ENCODE assay signal across 2 cellular contexts in the genomic region with DNA sequence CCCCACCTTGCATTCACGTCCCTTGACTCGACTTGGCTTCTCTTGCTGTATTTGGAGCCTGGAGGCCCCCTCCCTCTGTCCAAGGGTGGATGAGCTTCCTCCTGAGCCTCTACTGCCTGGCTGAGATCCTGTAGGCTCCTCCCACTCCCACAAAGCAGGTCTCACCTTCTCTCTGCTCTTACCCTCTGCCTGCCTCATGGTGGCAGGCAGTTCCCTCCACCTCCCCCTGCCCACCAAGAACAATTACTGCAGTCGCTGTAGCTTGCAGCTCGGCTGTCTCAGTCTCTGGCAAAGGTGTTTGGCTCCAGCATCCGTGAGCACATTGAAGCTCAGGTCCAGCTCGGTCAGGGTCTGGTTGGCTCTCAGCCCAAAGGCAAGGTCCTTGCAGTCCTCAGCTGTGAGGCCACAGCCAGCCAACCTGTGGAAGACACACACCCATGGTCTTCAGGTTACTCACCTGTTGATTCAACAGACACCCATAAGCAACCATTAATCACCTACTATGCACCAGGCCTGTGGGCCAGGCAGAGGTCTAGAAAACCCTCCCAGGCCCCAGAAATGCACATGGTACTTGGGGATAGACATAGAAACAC.
TF ChIP-seq lines count a peak whose summit lies in the region.

No MANE protein-coding gene starts in this region.

TF ChIP-seq in GM23338, 12 proteins besides CTCF, POLR2A, EP300 and RAD21 (continues in another document):
- TF ChIP-seq, protein P1, sequence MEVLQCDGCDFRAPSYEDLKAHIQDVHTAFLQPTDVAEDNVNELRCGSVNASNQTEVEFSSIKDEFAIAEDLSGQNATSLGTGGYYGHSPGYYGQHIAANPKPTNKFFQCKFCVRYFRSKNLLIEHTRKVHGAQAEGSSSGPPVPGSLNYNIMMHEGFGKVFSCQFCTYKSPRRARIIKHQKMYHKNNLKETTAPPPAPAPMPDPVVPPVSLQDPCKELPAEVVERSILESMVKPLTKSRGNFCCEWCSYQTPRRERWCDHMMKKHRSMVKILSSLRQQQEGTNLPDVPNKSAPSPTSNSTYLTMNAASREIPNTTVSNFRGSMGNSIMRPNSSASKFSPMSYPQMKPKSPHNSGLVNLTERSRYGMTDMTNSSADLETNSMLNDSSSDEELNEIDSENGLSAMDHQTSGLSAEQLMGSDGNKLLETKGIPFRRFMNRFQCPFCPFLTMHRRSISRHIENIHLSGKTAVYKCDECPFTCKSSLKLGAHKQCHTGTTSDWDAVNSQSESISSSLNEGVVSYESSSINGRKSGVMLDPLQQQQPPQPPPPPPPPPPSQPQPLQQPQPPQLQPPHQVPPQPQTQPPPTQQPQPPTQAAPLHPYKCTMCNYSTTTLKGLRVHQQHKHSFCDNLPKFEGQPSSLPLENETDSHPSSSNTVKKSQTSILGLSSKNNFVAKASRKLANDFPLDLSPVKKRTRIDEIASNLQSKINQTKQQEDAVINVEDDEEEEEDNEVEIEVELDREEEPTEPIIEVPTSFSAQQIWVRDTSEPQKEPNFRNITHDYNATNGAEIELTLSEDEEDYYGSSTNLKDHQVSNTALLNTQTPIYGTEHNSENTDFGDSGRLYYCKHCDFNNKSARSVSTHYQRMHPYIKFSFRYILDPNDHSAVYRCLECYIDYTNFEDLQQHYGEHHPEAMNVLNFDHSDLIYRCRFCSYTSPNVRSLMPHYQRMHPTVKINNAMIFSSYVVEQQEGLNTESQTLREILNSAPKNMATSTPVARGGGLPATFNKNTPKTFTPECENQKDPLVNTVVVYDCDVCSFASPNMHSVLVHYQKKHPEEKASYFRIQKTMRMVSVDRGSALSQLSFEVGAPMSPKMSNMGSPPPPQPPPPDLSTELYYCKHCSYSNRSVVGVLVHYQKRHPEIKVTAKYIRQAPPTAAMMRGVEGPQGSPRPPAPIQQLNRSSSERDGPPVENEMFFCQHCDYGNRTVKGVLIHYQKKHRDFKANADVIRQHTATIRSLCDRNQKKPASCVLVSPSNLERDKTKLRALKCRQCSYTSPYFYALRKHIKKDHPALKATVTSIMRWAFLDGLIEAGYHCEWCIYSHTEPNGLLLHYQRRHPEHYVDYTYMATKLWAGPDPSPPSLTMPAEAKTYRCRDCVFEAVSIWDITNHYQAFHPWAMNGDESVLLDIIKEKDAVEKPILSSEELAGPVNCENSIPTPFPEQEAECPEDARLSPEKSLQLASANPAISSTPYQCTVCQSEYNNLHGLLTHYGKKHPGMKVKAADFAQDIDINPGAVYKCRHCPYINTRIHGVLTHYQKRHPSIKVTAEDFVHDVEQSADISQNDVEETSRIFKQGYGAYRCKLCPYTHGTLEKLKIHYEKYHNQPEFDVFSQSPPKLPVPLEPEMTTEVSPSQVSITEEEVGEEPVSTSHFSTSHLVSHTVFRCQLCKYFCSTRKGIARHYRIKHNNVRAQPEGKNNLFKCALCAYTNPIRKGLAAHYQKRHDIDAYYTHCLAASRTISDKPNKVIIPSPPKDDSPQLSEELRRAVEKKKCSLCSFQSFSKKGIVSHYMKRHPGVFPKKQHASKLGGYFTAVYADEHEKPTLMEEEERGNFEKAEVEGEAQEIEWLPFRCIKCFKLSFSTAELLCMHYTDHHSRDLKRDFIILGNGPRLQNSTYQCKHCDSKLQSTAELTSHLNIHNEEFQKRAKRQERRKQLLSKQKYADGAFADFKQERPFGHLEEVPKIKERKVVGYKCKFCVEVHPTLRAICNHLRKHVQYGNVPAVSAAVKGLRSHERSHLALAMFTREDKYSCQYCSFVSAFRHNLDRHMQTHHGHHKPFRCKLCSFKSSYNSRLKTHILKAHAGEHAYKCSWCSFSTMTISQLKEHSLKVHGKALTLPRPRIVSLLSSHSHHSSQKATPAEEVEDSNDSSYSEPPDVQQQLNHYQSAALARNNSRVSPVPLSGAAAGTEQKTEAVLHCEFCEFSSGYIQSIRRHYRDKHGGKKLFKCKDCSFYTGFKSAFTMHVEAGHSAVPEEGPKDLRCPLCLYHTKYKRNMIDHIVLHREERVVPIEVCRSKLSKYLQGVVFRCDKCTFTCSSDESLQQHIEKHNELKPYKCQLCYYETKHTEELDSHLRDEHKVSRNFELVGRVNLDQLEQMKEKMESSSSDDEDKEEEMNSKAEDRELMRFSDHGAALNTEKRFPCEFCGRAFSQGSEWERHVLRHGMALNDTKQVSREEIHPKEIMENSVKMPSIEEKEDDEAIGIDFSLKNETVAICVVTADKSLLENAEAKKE (CRISPR knock-in tag; IDR thresholded peaks at IDR 0.05): no peak; the same call in 1 of the 2 replicates
- TF ChIP-seq, protein P2, sequence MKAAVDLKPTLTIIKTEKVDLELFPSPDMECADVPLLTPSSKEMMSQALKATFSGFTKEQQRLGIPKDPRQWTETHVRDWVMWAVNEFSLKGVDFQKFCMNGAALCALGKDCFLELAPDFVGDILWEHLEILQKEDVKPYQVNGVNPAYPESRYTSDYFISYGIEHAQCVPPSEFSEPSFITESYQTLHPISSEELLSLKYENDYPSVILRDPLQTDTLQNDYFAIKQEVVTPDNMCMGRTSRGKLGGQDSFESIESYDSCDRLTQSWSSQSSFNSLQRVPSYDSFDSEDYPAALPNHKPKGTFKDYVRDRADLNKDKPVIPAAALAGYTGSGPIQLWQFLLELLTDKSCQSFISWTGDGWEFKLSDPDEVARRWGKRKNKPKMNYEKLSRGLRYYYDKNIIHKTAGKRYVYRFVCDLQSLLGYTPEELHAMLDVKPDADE (IDR thresholded peaks at IDR 0.05): no peak
- TF ChIP-seq CREB1 (CRISPR knock-in tag; IDR thresholded peaks at IDR 0.05; ENCODE audit: low read depth) (no peak), EZH2phosphoT487 (IDR thresholded peaks at IDR 0.05; ENCODE audit: unreplicated experiment) (no peak), ZNF114 (CRISPR knock-in tag; IDR thresholded peaks at IDR 0.05) (no peak), POLR2AphosphoS5 (IDR thresholded peaks at IDR 0.05; ENCODE audit: low read depth) (no peak), ZNF331 (CRISPR knock-in tag; IDR thresholded peaks at IDR 0.05; ENCODE audit: low read depth) (no peak), JUNB (IDR thresholded peaks at IDR 0.05; ENCODE audit: unreplicated experiment) (no peak)
- TF ChIP-seq, protein P3, sequence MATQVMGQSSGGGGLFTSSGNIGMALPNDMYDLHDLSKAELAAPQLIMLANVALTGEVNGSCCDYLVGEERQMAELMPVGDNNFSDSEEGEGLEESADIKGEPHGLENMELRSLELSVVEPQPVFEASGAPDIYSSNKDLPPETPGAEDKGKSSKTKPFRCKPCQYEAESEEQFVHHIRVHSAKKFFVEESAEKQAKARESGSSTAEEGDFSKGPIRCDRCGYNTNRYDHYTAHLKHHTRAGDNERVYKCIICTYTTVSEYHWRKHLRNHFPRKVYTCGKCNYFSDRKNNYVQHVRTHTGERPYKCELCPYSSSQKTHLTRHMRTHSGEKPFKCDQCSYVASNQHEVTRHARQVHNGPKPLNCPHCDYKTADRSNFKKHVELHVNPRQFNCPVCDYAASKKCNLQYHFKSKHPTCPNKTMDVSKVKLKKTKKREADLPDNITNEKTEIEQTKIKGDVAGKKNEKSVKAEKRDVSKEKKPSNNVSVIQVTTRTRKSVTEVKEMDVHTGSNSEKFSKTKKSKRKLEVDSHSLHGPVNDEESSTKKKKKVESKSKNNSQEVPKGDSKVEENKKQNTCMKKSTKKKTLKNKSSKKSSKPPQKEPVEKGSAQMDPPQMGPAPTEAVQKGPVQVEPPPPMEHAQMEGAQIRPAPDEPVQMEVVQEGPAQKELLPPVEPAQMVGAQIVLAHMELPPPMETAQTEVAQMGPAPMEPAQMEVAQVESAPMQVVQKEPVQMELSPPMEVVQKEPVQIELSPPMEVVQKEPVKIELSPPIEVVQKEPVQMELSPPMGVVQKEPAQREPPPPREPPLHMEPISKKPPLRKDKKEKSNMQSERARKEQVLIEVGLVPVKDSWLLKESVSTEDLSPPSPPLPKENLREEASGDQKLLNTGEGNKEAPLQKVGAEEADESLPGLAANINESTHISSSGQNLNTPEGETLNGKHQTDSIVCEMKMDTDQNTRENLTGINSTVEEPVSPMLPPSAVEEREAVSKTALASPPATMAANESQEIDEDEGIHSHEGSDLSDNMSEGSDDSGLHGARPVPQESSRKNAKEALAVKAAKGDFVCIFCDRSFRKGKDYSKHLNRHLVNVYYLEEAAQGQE (IDR thresholded peaks at IDR 0.05; ENCODE audit: unreplicated experiment): no peak

TF ChIP-seq in H1, 55 proteins besides CTCF, POLR2A, EP300 and RAD21:
- no peak for TF ChIP-seq YY1 (IDR thresholded peaks at IDR 0.05; ENCODE audit: low read depth, low read length)
- TF ChIP-seq NRF1 (IDR thresholded peaks at IDR 0.05; ENCODE audit: low read depth, low read length): no peak
- no peak for TF ChIP-seq TAF1 (IDR thresholded peaks at IDR 0.05; ENCODE audit: low read depth, low read length)
- TF ChIP-seq TEAD4 (IDR thresholded peaks at IDR 0.05; ENCODE audit: low read depth, low read length): no peak
- TF ChIP-seq, protein P4, sequence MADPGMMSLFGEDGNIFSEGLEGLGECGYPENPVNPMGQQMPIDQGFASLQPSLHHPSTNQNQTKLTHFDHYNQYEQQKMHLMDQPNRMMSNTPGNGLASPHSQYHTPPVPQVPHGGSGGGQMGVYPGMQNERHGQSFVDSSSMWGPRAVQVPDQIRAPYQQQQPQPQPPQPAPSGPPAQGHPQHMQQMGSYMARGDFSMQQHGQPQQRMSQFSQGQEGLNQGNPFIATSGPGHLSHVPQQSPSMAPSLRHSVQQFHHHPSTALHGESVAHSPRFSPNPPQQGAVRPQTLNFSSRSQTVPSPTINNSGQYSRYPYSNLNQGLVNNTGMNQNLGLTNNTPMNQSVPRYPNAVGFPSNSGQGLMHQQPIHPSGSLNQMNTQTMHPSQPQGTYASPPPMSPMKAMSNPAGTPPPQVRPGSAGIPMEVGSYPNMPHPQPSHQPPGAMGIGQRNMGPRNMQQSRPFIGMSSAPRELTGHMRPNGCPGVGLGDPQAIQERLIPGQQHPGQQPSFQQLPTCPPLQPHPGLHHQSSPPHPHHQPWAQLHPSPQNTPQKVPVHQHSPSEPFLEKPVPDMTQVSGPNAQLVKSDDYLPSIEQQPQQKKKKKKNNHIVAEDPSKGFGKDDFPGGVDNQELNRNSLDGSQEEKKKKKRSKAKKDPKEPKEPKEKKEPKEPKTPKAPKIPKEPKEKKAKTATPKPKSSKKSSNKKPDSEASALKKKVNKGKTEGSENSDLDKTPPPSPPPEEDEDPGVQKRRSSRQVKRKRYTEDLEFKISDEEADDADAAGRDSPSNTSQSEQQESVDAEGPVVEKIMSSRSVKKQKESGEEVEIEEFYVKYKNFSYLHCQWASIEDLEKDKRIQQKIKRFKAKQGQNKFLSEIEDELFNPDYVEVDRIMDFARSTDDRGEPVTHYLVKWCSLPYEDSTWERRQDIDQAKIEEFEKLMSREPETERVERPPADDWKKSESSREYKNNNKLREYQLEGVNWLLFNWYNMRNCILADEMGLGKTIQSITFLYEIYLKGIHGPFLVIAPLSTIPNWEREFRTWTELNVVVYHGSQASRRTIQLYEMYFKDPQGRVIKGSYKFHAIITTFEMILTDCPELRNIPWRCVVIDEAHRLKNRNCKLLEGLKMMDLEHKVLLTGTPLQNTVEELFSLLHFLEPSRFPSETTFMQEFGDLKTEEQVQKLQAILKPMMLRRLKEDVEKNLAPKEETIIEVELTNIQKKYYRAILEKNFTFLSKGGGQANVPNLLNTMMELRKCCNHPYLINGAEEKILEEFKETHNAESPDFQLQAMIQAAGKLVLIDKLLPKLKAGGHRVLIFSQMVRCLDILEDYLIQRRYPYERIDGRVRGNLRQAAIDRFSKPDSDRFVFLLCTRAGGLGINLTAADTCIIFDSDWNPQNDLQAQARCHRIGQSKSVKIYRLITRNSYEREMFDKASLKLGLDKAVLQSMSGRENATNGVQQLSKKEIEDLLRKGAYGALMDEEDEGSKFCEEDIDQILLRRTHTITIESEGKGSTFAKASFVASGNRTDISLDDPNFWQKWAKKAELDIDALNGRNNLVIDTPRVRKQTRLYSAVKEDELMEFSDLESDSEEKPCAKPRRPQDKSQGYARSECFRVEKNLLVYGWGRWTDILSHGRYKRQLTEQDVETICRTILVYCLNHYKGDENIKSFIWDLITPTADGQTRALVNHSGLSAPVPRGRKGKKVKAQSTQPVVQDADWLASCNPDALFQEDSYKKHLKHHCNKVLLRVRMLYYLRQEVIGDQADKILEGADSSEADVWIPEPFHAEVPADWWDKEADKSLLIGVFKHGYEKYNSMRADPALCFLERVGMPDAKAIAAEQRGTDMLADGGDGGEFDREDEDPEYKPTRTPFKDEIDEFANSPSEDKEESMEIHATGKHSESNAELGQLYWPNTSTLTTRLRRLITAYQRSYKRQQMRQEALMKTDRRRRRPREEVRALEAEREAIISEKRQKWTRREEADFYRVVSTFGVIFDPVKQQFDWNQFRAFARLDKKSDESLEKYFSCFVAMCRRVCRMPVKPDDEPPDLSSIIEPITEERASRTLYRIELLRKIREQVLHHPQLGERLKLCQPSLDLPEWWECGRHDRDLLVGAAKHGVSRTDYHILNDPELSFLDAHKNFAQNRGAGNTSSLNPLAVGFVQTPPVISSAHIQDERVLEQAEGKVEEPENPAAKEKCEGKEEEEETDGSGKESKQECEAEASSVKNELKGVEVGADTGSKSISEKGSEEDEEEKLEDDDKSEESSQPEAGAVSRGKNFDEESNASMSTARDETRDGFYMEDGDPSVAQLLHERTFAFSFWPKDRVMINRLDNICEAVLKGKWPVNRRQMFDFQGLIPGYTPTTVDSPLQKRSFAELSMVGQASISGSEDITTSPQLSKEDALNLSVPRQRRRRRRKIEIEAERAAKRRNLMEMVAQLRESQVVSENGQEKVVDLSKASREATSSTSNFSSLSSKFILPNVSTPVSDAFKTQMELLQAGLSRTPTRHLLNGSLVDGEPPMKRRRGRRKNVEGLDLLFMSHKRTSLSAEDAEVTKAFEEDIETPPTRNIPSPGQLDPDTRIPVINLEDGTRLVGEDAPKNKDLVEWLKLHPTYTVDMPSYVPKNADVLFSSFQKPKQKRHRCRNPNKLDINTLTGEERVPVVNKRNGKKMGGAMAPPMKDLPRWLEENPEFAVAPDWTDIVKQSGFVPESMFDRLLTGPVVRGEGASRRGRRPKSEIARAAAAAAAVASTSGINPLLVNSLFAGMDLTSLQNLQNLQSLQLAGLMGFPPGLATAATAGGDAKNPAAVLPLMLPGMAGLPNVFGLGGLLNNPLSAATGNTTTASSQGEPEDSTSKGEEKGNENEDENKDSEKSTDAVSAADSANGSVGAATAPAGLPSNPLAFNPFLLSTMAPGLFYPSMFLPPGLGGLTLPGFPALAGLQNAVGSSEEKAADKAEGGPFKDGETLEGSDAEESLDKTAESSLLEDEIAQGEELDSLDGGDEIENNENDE (IDR thresholded peaks at IDR 0.05; ENCODE audit: insufficient replicate concordance, low read length): no peak
- TF ChIP-seq, protein P5, sequence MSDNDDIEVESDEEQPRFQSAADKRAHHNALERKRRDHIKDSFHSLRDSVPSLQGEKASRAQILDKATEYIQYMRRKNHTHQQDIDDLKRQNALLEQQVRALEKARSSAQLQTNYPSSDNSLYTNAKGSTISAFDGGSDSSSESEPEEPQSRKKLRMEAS (IDR thresholded peaks at IDR 0.05): peak; percentile 81
- TF ChIP-seq, protein P6, sequence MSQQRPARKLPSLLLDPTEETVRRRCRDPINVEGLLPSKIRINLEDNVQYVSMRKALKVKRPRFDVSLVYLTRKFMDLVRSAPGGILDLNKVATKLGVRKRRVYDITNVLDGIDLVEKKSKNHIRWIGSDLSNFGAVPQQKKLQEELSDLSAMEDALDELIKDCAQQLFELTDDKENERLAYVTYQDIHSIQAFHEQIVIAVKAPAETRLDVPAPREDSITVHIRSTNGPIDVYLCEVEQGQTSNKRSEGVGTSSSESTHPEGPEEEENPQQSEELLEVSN (IDR thresholded peaks at IDR 0.05): peak; percentile 72
